In the genomic region with DNA sequence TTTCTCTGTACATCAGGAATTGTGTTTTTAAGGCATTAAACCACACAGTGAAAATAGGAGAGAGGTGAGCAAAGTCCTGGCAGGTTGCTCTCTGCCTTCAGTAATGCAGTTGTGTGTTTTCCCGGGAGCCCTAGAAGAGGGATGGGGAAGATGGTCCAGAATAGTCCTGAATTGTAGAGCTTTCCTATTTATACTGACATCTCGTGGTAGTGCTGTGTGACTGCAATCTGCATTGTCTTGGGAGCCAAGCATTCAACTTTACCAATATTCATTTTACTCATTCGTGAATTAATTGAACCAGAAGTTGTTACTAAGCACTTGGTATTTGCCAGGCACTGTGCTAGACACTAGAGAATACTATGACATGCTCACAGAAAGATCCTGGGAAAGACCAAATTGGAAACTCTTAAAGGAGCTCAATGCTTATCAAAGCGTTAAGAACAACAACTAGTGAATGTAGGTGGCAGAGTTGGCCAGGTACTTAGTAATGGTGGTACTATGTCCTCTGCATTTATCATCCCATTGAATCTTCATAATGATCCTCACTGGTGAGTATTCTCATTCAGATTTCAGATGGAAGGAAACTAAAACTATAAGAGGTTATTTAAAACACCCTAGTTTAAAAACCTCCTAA, we compare ENCODE assay signal across 8 cellular contexts.
DNase-seq lines count a peak whose midpoint lies in the region; ATAC-seq, FAIRE-seq and TF ChIP-seq lines count a peak whose summit lies in the region.

No MANE protein-coding gene starts in this region.

- no peaks in the 10 kb centered on the region for H3K27me3 ChIP-seq in A673 (replicated peaks; ENCODE audit: insufficient read depth, low read depth, low read length, poor library complexity)

- CTCF ChIA-PET in A673 (lab: Charles Lee) (interaction anchor here (0.8 to 1.9 kb wide), 6 partner anchors 76 to 214 kb away, joined by 3 to 12 read pairs (median 4); partner anchors contain the start of gene TRIB2), T-cell (lab: Charles Lee) (interaction anchor here (0.6 to 4.5 kb wide), 24 partner anchors 9 to 1103 kb away, joined by 3 to 27 read pairs (median 4); partner anchors contain the start of gene TRIB2 (in 2 of the 2))

- TF ChIP-seq CTCF in A673 (conservative IDR thresholded peaks at IDR 0.05; ENCODE audit: low read depth, low read length), result peak; percentile 94
- TF ChIP-seq CTCF in GM12872 (IDR thresholded peaks at IDR 0.05; ENCODE audit: insufficient read depth, low read depth, low read length), result peak; percentile 78
- peak; percentile 77 for TF ChIP-seq CTCF in progenitor cell of endocrine pancreas (IDR thresholded peaks at IDR 0.05; ENCODE audit: unreplicated experiment)

- no peaks in the 10 kb centered on the region for H3K36me3 ChIP-seq in A673 (ENCODE audit: insufficient read depth, low read length, poor library complexity, severe bottlenecking)

- H3K9me3 Mint-ChIP-seq in T-cell, result no peaks in the 10 kb centered on the region
- no peaks in the 10 kb centered on the region for H3K9me3 Mint-ChIP-seq in progenitor cell of endocrine pancreas (ENCODE audit: low read depth)

- POLR2A ChIA-PET in A673 (lab: Charles Lee; ENCODE audit: low non-redundant PET) (interaction anchor here (0.5 kb wide), 1 partner anchor 216 kb away, joined by 3 read pairs; no protein-coding TSS in a partner anchor), T-cell (lab: Charles Lee) (interaction anchor here in 1 of 2 donors (0.5 to 0.6 kb wide), 2 partner anchors 382 to 752 kb away, joined by 4 read pairs; no protein-coding TSS in a partner anchor)

- intact Hi-C loops in A673 (cut with micrococcal nuclease; ENCODE audit: unreplicated experiment), result loop anchor here (2.0 to 5.0 kb wide), 5 partner anchors 75 to 1103 kb away; no protein-coding TSS in a partner anchor

- H3K27ac Mint-ChIP-seq in T-cell (no peak overlapping the region), progenitor cell of endocrine pancreas (no peak overlapping the region)

- no peak overlapping the region for H3K4me3 ChIP-seq in A673 (ENCODE audit: low read depth, low read length, poor library complexity, severe bottlenecking)

- H3K27ac ChIP-seq in A673 (ENCODE audit: low read depth, low read length, poor library complexity, severe bottlenecking), result no peak overlapping the region

- peaks cover 7 to 15% (median 13%) of the 10 kb centered on the region in 3 donors for H3K4me1 Mint-ChIP-seq in T-cell
- H3K4me1 Mint-ChIP-seq in progenitor cell of endocrine pancreas (ENCODE audit: low read depth), result no peaks in the 10 kb centered on the region

- H3K27me3 Mint-ChIP-seq in T-cell (peaks cover 0 to 8% of the 10 kb centered on the region in 2 donors), progenitor cell of endocrine pancreas (peaks cover 17% of the 10 kb centered on the region)

- no peaks in the 10 kb centered on the region for H3K9me3 ChIP-seq in A673 (ENCODE audit: low read depth, low read length, poor library complexity, severe bottlenecking)

- H3K4me3 Mint-ChIP-seq in T-cell, result no peak overlapping the region
- H3K4me3 Mint-ChIP-seq in progenitor cell of endocrine pancreas (ENCODE audit: low read depth), result no peak overlapping the region

- H3K36me3 Mint-ChIP-seq in T-cell, result no peaks in the 10 kb centered on the region
- no peaks in the 10 kb centered on the region for H3K36me3 Mint-ChIP-seq in progenitor cell of endocrine pancreas (ENCODE audit: insufficient read depth)

- peaks cover 33% of the 10 kb centered on the region for H3K4me1 ChIP-seq in A673 (ENCODE audit: insufficient read depth, low read length, poor library complexity, severe bottlenecking)

- ATAC-seq in T-cell (replicated peaks in 1 of 4), result peak; percentile 43 to 67 (median 56)
- no peak for ATAC-seq in HG03135 (IDR thresholded peaks at IDR 0.05; ENCODE audit: unreplicated experiment)

- no peak for FAIRE-seq in frontal cortex (lab: Jason Lieb, UNC)

- BruUV-seq in A673 (replicated peaks; lab: Mats Ljungman, UMichigan), result no TSS peak

- DNase-seq in A673 (ENCODE audit: low spot score), result peak; percentile 72
- DNase-seq in LHCN-M2 (ENCODE audit: low read depth), result peak; percentile 43
- DNase-seq in T-cell, result peak in 4 of 34 experiments; percentile 0 to 6 (median 2)
- peak; percentile 51 to 57 for DNase-seq in frontal cortex (ENCODE audit: low spot score in 2 of 2)
- no peak for DNase-seq in progenitor cell of endocrine pancreas (ENCODE audit: low spot score, unreplicated experiment)
- no peak for DNase-seq in stimulated activated CD4-positive, alpha-beta T cell treated with anti-CD3 and anti-CD28 coated beads, Interleukin-4, amount 100 ng/mL, for 24 hours

Comparison
In these comparisons a context has a peak if more than half of its experiments do, and no peak if none do; other contexts are left out.
1. DNase-seq: peak in A673 (single experiment), LHCN-M2 (single experiment) and frontal cortex (2 of 2); none in progenitor cell of endocrine pancreas (single experiment) and stimulated activated CD4-positive, alpha-beta T cell treated with anti-CD3 and anti-CD28 coated beads, Interleukin-4, amount 100 ng/mL, for 24 hours (single experiment).
2. Peak in every context shown above with its lines, with median percentiles within 50 percentile points of each other: CTCF ChIP-seq.